8 cellular contexts compared by ENCODE assay signal in the genomic region with DNA sequence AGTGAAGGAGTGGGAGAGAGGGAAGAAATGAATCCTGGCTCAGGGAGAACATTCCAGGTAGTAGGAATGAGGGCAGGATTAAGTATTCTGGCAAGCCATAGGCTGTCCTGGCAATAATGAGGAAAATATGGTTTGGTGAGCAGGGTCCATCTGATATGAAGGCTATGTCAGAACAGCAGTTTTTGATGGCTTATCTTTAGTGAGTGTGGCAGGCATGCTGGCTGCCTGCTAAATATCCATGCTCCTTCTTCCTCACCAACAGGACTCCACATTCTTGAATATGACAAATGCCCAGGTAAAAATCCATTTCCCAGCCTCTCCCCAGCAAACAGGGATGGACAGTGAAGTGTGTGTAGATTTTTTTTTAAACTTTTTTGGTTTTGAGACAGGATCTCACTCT.
"Had no signal": no experiment of that assay in that cellular context is flagged by ENCODE, and none has a peak within 500 bp of the region (broad histone marks: within the 10 kb centered on the region; RNA-seq: fewer than 3 reads in every experiment).

No MANE protein-coding gene starts in this region.

- H2AFZ ChIP-seq: GM23248 had no signal

- H3K27ac ChIP-seq: GM23248 had no signal

- H3K9me3 Mint-ChIP-seq: HFFc6 had no signal

- H3K4me1 ChIP-seq: HAP-1 had no signal

- H3K9ac ChIP-seq: GM23248 had no signal

- H3K4me3 Mint-ChIP-seq: HFFc6 had no signal

- DNase-seq: GM23248, GOT3, H7, HFFc6, IMR-90 had no signal

- H3K27ac Mint-ChIP-seq: HFFc6 had no signal

- H3K36me3 ChIP-seq: HAP-1 had no signal

- H3K9me3 ChIP-seq: HAP-1 had no signal

- H3K4me3 ChIP-seq: GM23248, HAP-1, K562 had no signal

- ATAC-seq: HCT116, K562 had no signal
